ENCODE assay signal across 16 cellular contexts in genomic region chr17:59046192-59046591, GRCh38.
"Had no signal": no experiment of that assay in that cellular context is flagged by ENCODE, and none has a peak within 500 bp of the region (broad histone marks: within the 10 kb centered on the region; RNA-seq: fewer than 3 reads in every experiment).

No MANE protein-coding gene starts in this region.

- DNase-seq: activated CD4-positive, alpha-beta memory T cell treated with anti-CD3 and anti-CD28 coated beads for 36 hours; activated CD4-positive, alpha-beta T cell treated with anti-CD3 and anti-CD28 coated beads for 48 hours; activated effector memory CD4-positive, alpha-beta T cell treated with anti-CD3 and anti-CD28 coated beads, Interleukin-2, amount 50 U/mL, for 16 hours; activated naive CD4-positive, alpha-beta T cell treated with anti-CD3 and anti-CD28 coated beads, Interleukin-2, amount 50 U/mL, for 16 hours; activated T-cell treated with anti-CD3 and anti-CD28 coated beads, Interleukin-2, amount 50 U/mL, for 72 hours; aorta; cortex of kidney; head of caudate nucleus; hypothalamus; stimulated activated CD4-positive, alpha-beta T cell treated with anti-CD3 and anti-CD28 coated beads, Interleukin-12 subunit alpha, Interleukin-12 subunit beta, amount 100 ng/mL, for 4 hours; stimulated activated CD4-positive, alpha-beta T cell treated with anti-CD3 and anti-CD28 coated beads, Interleukin-4, amount 100 ng/mL, for 4 hours; stimulated activated naive CD8-positive, alpha-beta T cell treated with anti-CD3 and anti-CD28 coated beads, Interleukin-15, Interleukin-2, amounts not matched to agents 100 U/mL and 50 U/mL, for 24 hours; T1000; tibial artery had no signal

- H3K27ac ChIP-seq: gastroesophageal sphincter, right atrium auricular region, tibial artery had no signal

- H3K27me3 ChIP-seq: gastroesophageal sphincter, right atrium auricular region, tibial artery had no signal

- H3K9me3 ChIP-seq: gastroesophageal sphincter, right atrium auricular region, tibial artery had no signal

- H3K4me1 ChIP-seq: gastroesophageal sphincter, right atrium auricular region, tibial artery had no signal

- H3K4me3 ChIP-seq: gastroesophageal sphincter, right atrium auricular region, tibial artery had no signal
